ENCODE assay signal across 9 cellular contexts in the genomic region with DNA sequence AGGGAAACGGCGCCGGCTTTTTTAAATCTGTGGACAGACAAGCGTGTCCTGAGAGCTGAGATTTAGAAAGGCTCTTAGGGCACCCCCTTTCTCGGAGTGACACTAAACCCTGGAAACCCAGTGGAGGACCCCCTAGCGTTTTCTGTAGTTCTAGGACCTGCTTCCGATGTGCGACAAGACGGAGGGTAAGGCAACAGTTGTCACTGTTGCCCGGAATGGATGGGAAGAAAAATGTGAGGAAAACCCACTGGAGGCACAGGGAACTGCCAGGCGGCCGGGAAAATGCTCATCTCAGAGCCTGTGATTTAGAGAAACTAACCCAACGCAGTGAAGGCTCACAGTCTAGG. TPM values are rescaled to one million over a fixed set of nuclear protein-coding genes. Genes with fewer than 3 reads are reported as not detected.
A peak's percentile ranks its signal among the peaks of the same experiment; 100 is the strongest.
DNase-seq lines count a peak whose midpoint lies in the region; ATAC-seq and TF ChIP-seq lines count a peak whose summit lies in the region.
"Had no signal": no experiment of that assay in that cellular context is flagged by ENCODE, and none has a peak within 500 bp of the region (broad histone marks: within the 10 kb centered on the region; RNA-seq: fewer than 3 reads in every experiment).

No MANE protein-coding gene starts in this region.

- peaks cover 11% of the 10 kb centered on the region for H3K36me3 ChIP-seq in BJ (ENCODE audit: control insufficient read depth, insufficient read depth, low read length)
- H3K36me3 ChIP-seq in NT2/D1 (ENCODE audit: insufficient read depth, insufficient read length, low read length) = peaks cover 78% of the 10 kb centered on the region
- peaks cover 21 to 50% (median 23%) of the 10 kb centered on the region in 3 experiments for H3K36me3 ChIP-seq in naive thymus-derived CD4-positive, alpha-beta T cell (ENCODE audit: control insufficient read depth in 2 of 3, insufficient read depth in 3 of 3, low read length in 3 of 3)

- H3K27ac Mint-ChIP-seq in naive thymus-derived CD4-positive, alpha-beta T cell = peak overlapping the region; percentile 86 to 98 (median 93)

- TF ChIP-seq CTCF in BJ (IDR thresholded peaks at IDR 0.05; ENCODE audit: insufficient read depth, low read depth, low read length) = peak; percentile 29; the same call in 1 of the 2 replicates
- TF ChIP-seq CTCF in dorsolateral prefrontal cortex (IDR thresholded peaks at IDR 0.05 in 54 of 56, conservative IDR thresholded peaks at IDR 0.05 in 2 of 56; ENCODE audit: low read depth in 1 of 56, partially characterized antibody in 56 of 56) = peak in 14 of 56 donors; percentile 3 to 37 (median 16)

- no peaks in the 10 kb centered on the region for H3K4me1 ChIP-seq in NT2/D1 (ENCODE audit: insufficient read depth, insufficient read length)
- H3K4me1 ChIP-seq in naive thymus-derived CD4-positive, alpha-beta T cell (ENCODE audit: control insufficient read depth in 2 of 2, insufficient read depth in 2 of 2, low read length in 2 of 2) = peaks cover 35 to 39% of the 10 kb centered on the region in 2 donors

- no peak for DNase-seq in BJ (ENCODE audit: low read depth)
- DNase-seq in H4 (ENCODE audit: low spot score) = peak; percentile 26
- no peak for DNase-seq in NT2/D1 (ENCODE audit: low read depth, low spot score)
- no peak for DNase-seq in dorsolateral prefrontal cortex
- no peak for DNase-seq in naive thymus-derived CD4-positive, alpha-beta T cell
- DNase-seq in stimulated activated naive CD4-positive, alpha-beta T cell (lab: John Stamatoyannopoulos, UW) = no peak
- no peak for DNase-seq in EL
- no peak for DNase-seq in T1000 (lab: John Stamatoyannopoulos, UW)

- peak overlapping the region; percentile 87 to 96 (median 92) for H3K4me3 Mint-ChIP-seq in naive thymus-derived CD4-positive, alpha-beta T cell

- H3K4me3 ChIP-seq in BJ (ENCODE audit: low read depth, low read length) = peak overlapping the region; percentile 75
- peak overlapping the region; percentile 41 for H3K4me3 ChIP-seq in NT2/D1 (ENCODE audit: insufficient read length, low read depth)
- H3K4me3 ChIP-seq in dorsolateral prefrontal cortex = peak overlapping the region; percentile 60 to 97 (median 85)
- peak overlapping the region; percentile 62 for H3K4me3 ChIP-seq in naive thymus-derived CD4-positive, alpha-beta T cell (ENCODE audit: low read length)

- intact Hi-C loops in dorsolateral prefrontal cortex (cut with DNase I) = loop anchor here (1.0 to 2.0 kb wide), 3 partner anchors 10 to 140 kb away; partner anchors contain the start of genes NELFCD (in 1 of the 2) and PRELID3B (in 1 of the 2)
- intact Hi-C loops in naive thymus-derived CD4-positive, alpha-beta T cell (cut with micrococcal nuclease) = loop anchor here (1.0 to 10.0 kb wide), 16 partner anchors 10 to 1638 kb away; partner anchors contain the start of genes NELFCD (in 2 of the 2), PRELID3B (in 2 of the 2), RAB22A (in 1 of the 2) and RBM38 (in 1 of the 2)

- H3K27me3 Mint-ChIP-seq in naive thymus-derived CD4-positive, alpha-beta T cell = no peaks in the 10 kb centered on the region

- H3K27me3 ChIP-seq in BJ (ENCODE audit: control insufficient read depth, insufficient read depth, low read length) (no peaks in the 10 kb centered on the region), NT2/D1 (ENCODE audit: insufficient read depth, insufficient read length) (peaks cover 31% of the 10 kb centered on the region), dorsolateral prefrontal cortex (no peaks in the 10 kb centered on the region)
- no peaks in the 10 kb centered on the region for H3K27me3 ChIP-seq in naive thymus-derived CD4-positive, alpha-beta T cell (ENCODE audit: control insufficient read depth in 2 of 2, insufficient read depth in 2 of 2, low read length in 2 of 2)

- H3K9me3 ChIP-seq in NT2/D1 (ENCODE audit: insufficient read depth, low read length) = no peaks in the 10 kb centered on the region
- H3K9me3 ChIP-seq in naive thymus-derived CD4-positive, alpha-beta T cell (ENCODE audit: control insufficient read depth in 2 of 3, low read length in 3 of 3) = no peaks in the 10 kb centered on the region

- H3K9ac ChIP-seq in NT2/D1 (ENCODE audit: insufficient read length, low read depth) = peak overlapping the region; percentile 65

- peaks cover 36 to 58% (median 54%) of the 10 kb centered on the region in 7 donors for H3K4me1 Mint-ChIP-seq in naive thymus-derived CD4-positive, alpha-beta T cell

- peak overlapping the region in 58 of 59 donors; percentile 18 to 98 (median 91) for H3K27ac ChIP-seq in dorsolateral prefrontal cortex
- H3K27ac ChIP-seq in naive thymus-derived CD4-positive, alpha-beta T cell (ENCODE audit: low read depth, low read length) = peak overlapping the region; percentile 85

- CTCF ChIA-PET in BJ (lab: Yijun Ruan, JAX) = interaction anchor here (1.0 to 1.5 kb wide), 3 partner anchors 9 to 190 kb away, joined by 3 to 6 read pairs (median 4); no protein-coding TSS in a partner anchor
- CTCF ChIA-PET in naive thymus-derived CD4-positive, alpha-beta T cell (lab: Charles Lee) = interaction anchor here (1.1 kb wide), 1 partner anchor 52 kb away, joined by 4 read pairs; the partner anchor contains the start of gene NELFCD

- no peak for ATAC-seq in naive thymus-derived CD4-positive, alpha-beta T cell

- H3K9me3 Mint-ChIP-seq in naive thymus-derived CD4-positive, alpha-beta T cell = no peaks in the 10 kb centered on the region

- POLR2A ChIA-PET in BJ (lab: Charles Lee) = no interaction called here
- POLR2A ChIA-PET in naive thymus-derived CD4-positive, alpha-beta T cell (lab: Charles Lee) = interaction anchor here (0.7 to 4.5 kb wide), 34 partner anchors 10 to 1640 kb away, joined by 3 to 58 read pairs (median 5); partner anchors contain the start of genes NELFCD, PRELID3B, RAB22A and STX16

- peaks cover 12 to 50% (median 32%) of the 10 kb centered on the region in 5 donors for H3K36me3 Mint-ChIP-seq in naive thymus-derived CD4-positive, alpha-beta T cell

RNA-seq across cellular contexts. Expression of gene ATP5F1E, which starts 0.6 kb away (rescaled TPM):
- 54.5 and 75.1 TPM in 2 replicates for polyA plus RNA-seq in BJ (2011; rRNA removed)
- polyA minus RNA-seq in BJ (2011; rRNA and poly(A)+ RNA removed) = 6.8 and 9.9 TPM in 2 replicates
- total RNA-seq in H4 (2014; rRNA removed; shearing (Covaris generic)) = 45.0 and 50.5 TPM in 2 replicates
- total RNA-seq in dorsolateral prefrontal cortex = 10 to 100 TPM; 31.5 to 78.6 (median 49.1) TPM
- total RNA-seq in naive thymus-derived CD4-positive, alpha-beta T cell = 10 to 100 TPM; 57.0 to 81.7 (median 67.4) TPM
- 10 to 100 TPM; 31.4 to 75.7 TPM for polyA plus RNA-seq in naive thymus-derived CD4-positive, alpha-beta T cell

RNA-seq across cellular contexts. Expression of gene PRELID3B, which starts 9.9 kb away (rescaled TPM):
- polyA plus RNA-seq in BJ (2011; rRNA removed) = 76.0 and 85.4 TPM in 2 replicates
- 44.5 and 99.0 TPM in 2 replicates for polyA minus RNA-seq in BJ (2011; rRNA and poly(A)+ RNA removed)
- 46.9 and 53.4 TPM in 2 replicates for total RNA-seq in H4 (2014; rRNA removed; shearing (Covaris generic))
- 10 to 100 TPM; 15.9 to 41.2 (median 26.9) TPM for total RNA-seq in dorsolateral prefrontal cortex
- 10 to 100 TPM; 37.1 to 70.4 (median 44.0) TPM for total RNA-seq in naive thymus-derived CD4-positive, alpha-beta T cell
- 10 to 100 TPM; 17.6 to 27.4 TPM for polyA plus RNA-seq in naive thymus-derived CD4-positive, alpha-beta T cell

RNA-seq across cellular contexts. Expression of gene TUBB1, which starts 13.5 kb away (rescaled TPM):
- 0.01 TPM in 1 of 2 replicates, not detected in the other for polyA plus RNA-seq in BJ (2011; rRNA removed)
- polyA minus RNA-seq in BJ (2011; rRNA and poly(A)+ RNA removed) = not detected in 2 replicates
- total RNA-seq in H4 (2014; rRNA removed; shearing (Covaris generic)) = not detected in 2 replicates
- under 1 TPM in 56 of 120 experiments, not detected in 64; 0.07 to 0.78 (median 0.24) TPM for total RNA-seq in dorsolateral prefrontal cortex
- 1 to 10 TPM in 1 of 5 experiments, under 1 TPM in 1, not detected in 3; 0.98 to 9.5 TPM for total RNA-seq in naive thymus-derived CD4-positive, alpha-beta T cell
- polyA plus RNA-seq in naive thymus-derived CD4-positive, alpha-beta T cell = under 1 TPM; 0.14 to 0.22 TPM
- total RNA-seq: NCI-H460 had no signal

RNA-seq across cellular contexts. Expression of gene CTSZ, which starts 25.6 kb away (rescaled TPM):
- 231 and 288 TPM in 2 replicates for polyA plus RNA-seq in BJ (2011; rRNA removed)
- 101 and 132 TPM in 2 replicates for polyA minus RNA-seq in BJ (2011; rRNA and poly(A)+ RNA removed)
- 0.17 and 0.18 TPM in 2 replicates for total RNA-seq in H4 (2014; rRNA removed; shearing (Covaris generic))
- total RNA-seq in dorsolateral prefrontal cortex = 10 to 100 TPM; 33.6 to 99.6 (median 49.4) TPM
- total RNA-seq in naive thymus-derived CD4-positive, alpha-beta T cell = 100 to 1,000 TPM in 1 of 5 experiments, 10 to 100 TPM in 4; 29.5 to 165 (median 34.1) TPM
- polyA plus RNA-seq in naive thymus-derived CD4-positive, alpha-beta T cell = 1 to 10 TPM; 1.0 to 3.0 TPM

RNA-seq across cellular contexts. Expression of gene NELFCD, which starts 51.6 kb away (rescaled TPM):
- 63.6 and 79.6 TPM in 2 replicates for polyA plus RNA-seq in BJ (2011; rRNA removed)
- polyA minus RNA-seq in BJ (2011; rRNA and poly(A)+ RNA removed) = 42.0 and 52.1 TPM in 2 replicates
- 19.0 and 44.2 TPM in 2 replicates for total RNA-seq in H4 (2014; rRNA removed; shearing (Covaris generic))
- total RNA-seq in dorsolateral prefrontal cortex = 10 to 100 TPM; 46.8 to 90.1 (median 64.8) TPM
- 10 to 100 TPM; 84.5 to 96.1 (median 90.8) TPM for total RNA-seq in naive thymus-derived CD4-positive, alpha-beta T cell
- 10 to 100 TPM; 65.0 to 81.6 TPM for polyA plus RNA-seq in naive thymus-derived CD4-positive, alpha-beta T cell
